1 cellular context compared by ENCODE assay signal in the genomic region with DNA sequence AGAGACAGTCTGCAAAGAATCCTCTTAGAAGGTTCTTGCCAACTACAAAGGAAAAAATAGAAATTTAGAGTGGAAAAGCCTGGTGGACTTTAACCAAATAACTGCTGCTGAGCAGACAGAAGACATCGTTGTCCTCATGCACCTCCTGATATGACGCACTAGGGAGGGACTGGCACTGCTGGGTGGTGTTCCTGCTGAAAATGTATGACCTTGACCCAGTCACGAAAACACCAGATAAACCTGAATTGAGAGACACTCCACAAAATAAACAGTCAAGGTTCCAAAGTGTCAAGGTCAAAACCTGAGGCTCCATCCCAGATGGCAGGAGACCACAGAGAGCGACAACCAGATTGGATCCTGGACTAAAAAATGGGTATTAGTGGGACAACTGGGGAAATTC.
TF ChIP-seq lines count a peak whose summit lies in the region.

No MANE protein-coding gene starts in this region.

TF ChIP-seq in HepG2, 621 proteins besides CTCF, POLR2A, EP300 and RAD21 (continued from another document and continues in another):
- TF ChIP-seq GMEB2 (CRISPR knock-in tag; IDR thresholded peaks at IDR 0.05; ENCODE audit: low read depth) (no peak), TEAD3 (CRISPR knock-in tag; optimal IDR thresholded peaks at IDR 0.05; ENCODE audit: borderline replicate concordance) (peak; percentile 75), ZNF652 (CRISPR knock-in tag; IDR thresholded peaks at IDR 0.05; ENCODE audit: borderline replicate concordance, low read depth) (peak; percentile 86), ZNF800 (CRISPR knock-in tag; IDR thresholded peaks at IDR 0.05) (0 out of 2 replicates have a peak, but pooled peaks have one; percentile 50), GFI1 (CRISPR knock-in tag; IDR thresholded peaks at IDR 0.05; ENCODE audit: borderline replicate concordance) (peak; percentile 97), MXI1 (IDR thresholded peaks at IDR 0.05; ENCODE audit: borderline replicate concordance, low read depth, low read length) (0 out of 3 replicates have a peak, but pooled peaks have one; percentile 44), FOXP4 (CRISPR knock-in tag; IDR thresholded peaks at IDR 0.05) (peak; percentile 93), MED1 (CRISPR knock-in tag; IDR thresholded peaks at IDR 0.05) (peak; percentile 88), SNAPC2 (CRISPR knock-in tag; IDR thresholded peaks at IDR 0.05) (0 out of 2 replicates have a peak, but pooled peaks have one; percentile 75), IRX3 (CRISPR knock-in tag; IDR thresholded peaks at IDR 0.05; ENCODE audit: borderline replicate concordance, low read depth) (0 out of 2 replicates have a peak, but pooled peaks have one; percentile 54), HMG20A (CRISPR knock-in tag; IDR thresholded peaks at IDR 0.05; ENCODE audit: borderline replicate concordance) (peak; percentile 95), SALL1 (CRISPR knock-in tag; IDR thresholded peaks at IDR 0.05) (peak; percentile 94), ZNF572 (CRISPR knock-in tag; IDR thresholded peaks at IDR 0.05) (no peak), NR2F1 (CRISPR knock-in tag; IDR thresholded peaks at IDR 0.05) (peak; percentile 83 to 90), FOXJ3 (CRISPR knock-in tag; IDR thresholded peaks at IDR 0.05; ENCODE audit: borderline replicate concordance) (peak; percentile 85; the same call in 1 of the 2 replicates), FOSL2 (CRISPR knock-in tag; IDR thresholded peaks at IDR 0.05) (peak; percentile 85), ZBTB21 (CRISPR knock-in tag; IDR thresholded peaks at IDR 0.05) (peak; percentile 85), ZNF746 (CRISPR knock-in tag; IDR thresholded peaks at IDR 0.05) (peak; percentile 51; the same call in 1 of the 2 replicates), ZNF614 (CRISPR knock-in tag; IDR thresholded peaks at IDR 0.05; ENCODE audit: borderline replicate concordance) (peak; percentile 53; the same call in 1 of the 2 replicates), XRCC5 (optimal IDR thresholded peaks at IDR 0.05; ENCODE audit: low read length) (peak; percentile 69), ZNF792 (CRISPR knock-in tag; IDR thresholded peaks at IDR 0.05) (peak; percentile 79), ZBTB7B (CRISPR knock-in tag; IDR thresholded peaks at IDR 0.05) (peak; percentile 78; the same call in 1 of the 2 replicates), ZBTB25 (CRISPR knock-in tag; IDR thresholded peaks at IDR 0.05) (peak; percentile 29; the same call in 1 of the 2 replicates), SPEN (CRISPR knock-in tag; IDR thresholded peaks at IDR 0.05; ENCODE audit: low read depth) (peak; percentile 79; the same call in 1 of the 2 replicates), SOX13 (IDR thresholded peaks at IDR 0.05) (peak; percentile 58; the same call in 1 of the 2 replicates), SOX13 (CRISPR knock-in tag; conservative IDR thresholded peaks at IDR 0.05 in 1 of 2, IDR thresholded peaks at IDR 0.05 in 1 of 2) (peak in 1 of 2 experiments; percentile 92; a peak in 2 of 4 replicates), HMG20B (CRISPR knock-in tag; conservative IDR thresholded peaks at IDR 0.05) (peak; percentile 73; the same call in 1 of the 2 replicates), ZFYVE20 (CRISPR knock-in tag; IDR thresholded peaks at IDR 0.05; ENCODE audit: borderline replicate concordance, low read depth) (no peak), ZSCAN22 (CRISPR knock-in tag; IDR thresholded peaks at IDR 0.05) (no peak), TBX2 (CRISPR knock-in tag; IDR thresholded peaks at IDR 0.05; ENCODE audit: borderline replicate concordance) (peak; percentile 85), THYN1 (CRISPR knock-in tag; IDR thresholded peaks at IDR 0.05; ENCODE audit: borderline replicate concordance, low read depth) (peak; percentile 79; the same call in 1 of the 2 replicates), TOPORS (CRISPR knock-in tag; IDR thresholded peaks at IDR 0.05) (peak; percentile 57; the same call in 1 of the 2 replicates), MEIS2 (CRISPR knock-in tag; IDR thresholded peaks at IDR 0.05) (peak; percentile 84), ZNF670 (CRISPR knock-in tag; IDR thresholded peaks at IDR 0.05; ENCODE audit: borderline replicate concordance) (0 out of 2 replicates have a peak, but pooled peaks have one; percentile 86), SMYD3 (CRISPR knock-in tag; IDR thresholded peaks at IDR 0.05) (peak; percentile 81), HDAC2 (CRISPR knock-in tag; IDR thresholded peaks at IDR 0.05) (peak; percentile 93), ZFP82 (CRISPR knock-in tag; IDR thresholded peaks at IDR 0.05; ENCODE audit: borderline replicate concordance) (no peak), ZNF230 (CRISPR knock-in tag; IDR thresholded peaks at IDR 0.05) (0 out of 2 replicates have a peak, but pooled peaks have one; percentile 35), ZNF678 (CRISPR knock-in tag; IDR thresholded peaks at IDR 0.05) (no peak), ZFAT (CRISPR knock-in tag; conservative IDR thresholded peaks at IDR 0.05) (no peak), SP140L (CRISPR knock-in tag; IDR thresholded peaks at IDR 0.05; ENCODE audit: borderline replicate concordance) (no peak), ZNF589 (CRISPR knock-in tag; conservative IDR thresholded peaks at IDR 0.05) (no peak), GATAD2A (CRISPR knock-in tag; IDR thresholded peaks at IDR 0.05) (peak; percentile 92), THRA (CRISPR knock-in tag; IDR thresholded peaks at IDR 0.05; ENCODE audit: borderline replicate concordance) (peak; percentile 98), RXRA (CRISPR knock-in tag; IDR thresholded peaks at IDR 0.05) (peak; percentile 99), GABPB1 (CRISPR knock-in tag; IDR thresholded peaks at IDR 0.05) (no peak; the same call in 1 of the 2 replicates), SALL2 (CRISPR knock-in tag; IDR thresholded peaks at IDR 0.05) (0 out of 2 replicates have a peak, but pooled peaks have one; percentile 37), ZNF24 (IDR thresholded peaks at IDR 0.05) (peak; percentile 24; the same call in 1 of the 2 replicates), ASH2L (IDR thresholded peaks at IDR 0.05; ENCODE audit: insufficient read length, low read depth, low read length) (peak; percentile 51), RARA (CRISPR knock-in tag; IDR thresholded peaks at IDR 0.05) (peak; percentile 100), ZNF557 (CRISPR knock-in tag; IDR thresholded peaks at IDR 0.05) (no peak), ZSCAN30 (CRISPR knock-in tag; IDR thresholded peaks at IDR 0.05) (0 out of 2 replicates have a peak, but pooled peaks have one; percentile 28), FOXA3 (CRISPR knock-in tag; IDR thresholded peaks at IDR 0.05) (peak; percentile 91)
- TF ChIP-seq, protein P1, sequence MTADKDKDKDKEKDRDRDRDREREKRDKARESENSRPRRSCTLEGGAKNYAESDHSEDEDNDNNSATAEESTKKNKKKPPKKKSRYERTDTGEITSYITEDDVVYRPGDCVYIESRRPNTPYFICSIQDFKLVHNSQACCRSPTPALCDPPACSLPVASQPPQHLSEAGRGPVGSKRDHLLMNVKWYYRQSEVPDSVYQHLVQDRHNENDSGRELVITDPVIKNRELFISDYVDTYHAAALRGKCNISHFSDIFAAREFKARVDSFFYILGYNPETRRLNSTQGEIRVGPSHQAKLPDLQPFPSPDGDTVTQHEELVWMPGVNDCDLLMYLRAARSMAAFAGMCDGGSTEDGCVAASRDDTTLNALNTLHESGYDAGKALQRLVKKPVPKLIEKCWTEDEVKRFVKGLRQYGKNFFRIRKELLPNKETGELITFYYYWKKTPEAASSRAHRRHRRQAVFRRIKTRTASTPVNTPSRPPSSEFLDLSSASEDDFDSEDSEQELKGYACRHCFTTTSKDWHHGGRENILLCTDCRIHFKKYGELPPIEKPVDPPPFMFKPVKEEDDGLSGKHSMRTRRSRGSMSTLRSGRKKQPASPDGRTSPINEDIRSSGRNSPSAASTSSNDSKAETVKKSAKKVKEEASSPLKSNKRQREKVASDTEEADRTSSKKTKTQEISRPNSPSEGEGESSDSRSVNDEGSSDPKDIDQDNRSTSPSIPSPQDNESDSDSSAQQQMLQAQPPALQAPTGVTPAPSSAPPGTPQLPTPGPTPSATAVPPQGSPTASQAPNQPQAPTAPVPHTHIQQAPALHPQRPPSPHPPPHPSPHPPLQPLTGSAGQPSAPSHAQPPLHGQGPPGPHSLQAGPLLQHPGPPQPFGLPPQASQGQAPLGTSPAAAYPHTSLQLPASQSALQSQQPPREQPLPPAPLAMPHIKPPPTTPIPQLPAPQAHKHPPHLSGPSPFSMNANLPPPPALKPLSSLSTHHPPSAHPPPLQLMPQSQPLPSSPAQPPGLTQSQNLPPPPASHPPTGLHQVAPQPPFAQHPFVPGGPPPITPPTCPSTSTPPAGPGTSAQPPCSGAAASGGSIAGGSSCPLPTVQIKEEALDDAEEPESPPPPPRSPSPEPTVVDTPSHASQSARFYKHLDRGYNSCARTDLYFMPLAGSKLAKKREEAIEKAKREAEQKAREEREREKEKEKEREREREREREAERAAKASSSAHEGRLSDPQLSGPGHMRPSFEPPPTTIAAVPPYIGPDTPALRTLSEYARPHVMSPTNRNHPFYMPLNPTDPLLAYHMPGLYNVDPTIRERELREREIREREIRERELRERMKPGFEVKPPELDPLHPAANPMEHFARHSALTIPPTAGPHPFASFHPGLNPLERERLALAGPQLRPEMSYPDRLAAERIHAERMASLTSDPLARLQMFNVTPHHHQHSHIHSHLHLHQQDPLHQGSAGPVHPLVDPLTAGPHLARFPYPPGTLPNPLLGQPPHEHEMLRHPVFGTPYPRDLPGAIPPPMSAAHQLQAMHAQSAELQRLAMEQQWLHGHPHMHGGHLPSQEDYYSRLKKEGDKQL (CRISPR knock-in tag; IDR thresholded peaks at IDR 0.05; ENCODE audit: low read depth), result peak; percentile 84
- TF ChIP-seq, protein P2, sequence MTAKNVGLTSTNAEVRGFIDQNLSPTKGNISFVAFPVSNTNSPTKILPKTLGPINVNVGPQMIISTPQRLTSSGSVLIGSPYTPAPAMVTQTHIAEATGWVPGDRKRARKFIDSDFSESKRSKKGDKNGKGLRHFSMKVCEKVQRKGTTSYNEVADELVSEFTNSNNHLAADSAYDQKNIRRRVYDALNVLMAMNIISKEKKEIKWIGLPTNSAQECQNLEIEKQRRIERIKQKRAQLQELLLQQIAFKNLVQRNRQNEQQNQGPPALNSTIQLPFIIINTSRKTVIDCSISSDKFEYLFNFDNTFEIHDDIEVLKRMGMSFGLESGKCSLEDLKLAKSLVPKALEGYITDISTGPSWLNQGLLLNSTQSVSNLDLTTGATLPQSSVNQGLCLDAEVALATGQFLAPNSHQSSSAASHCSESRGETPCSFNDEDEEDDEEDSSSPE (CRISPR knock-in tag; IDR thresholded peaks at IDR 0.05), result peak; percentile 25; the same call in 1 of the 2 replicates
